ENCODE assay signal across 1 cellular context in genomic region chr13:46953331-46953730, GRCh38.
TF ChIP-seq lines count a peak whose summit lies in the region.

No MANE protein-coding gene starts in this region.

TF ChIP-seq in GM12878, 131 proteins besides CTCF, POLR2A, EP300 and RAD21 (continued from another document):
- TF ChIP-seq E2F8 (IDR thresholded peaks at IDR 0.05; ENCODE audit: low read depth, partially characterized antibody) (no peak), ZBTB40 (IDR thresholded peaks at IDR 0.05; ENCODE audit: borderline replicate concordance) (no peak), JUNB (IDR thresholded peaks at IDR 0.05) (no peak), IRF5 (IDR thresholded peaks at IDR 0.05; ENCODE audit: borderline replicate concordance) (no peak), MEF2A (IDR thresholded peaks at IDR 0.05; ENCODE audit: insufficient read depth, low read depth, low read length) (peak; percentile 74; the same call in 1 of the 2 replicates), HSF1 (IDR thresholded peaks at IDR 0.05; ENCODE audit: low read depth, low read length) (no peak), EGR1 (IDR thresholded peaks at IDR 0.05; ENCODE audit: borderline replicate concordance in 1 of 2, low read depth in 2 of 2, low read length in 2 of 2) (no peak), BMI1 (IDR thresholded peaks at IDR 0.05; ENCODE audit: borderline replicate concordance) (no peak), CEBPB (IDR thresholded peaks at IDR 0.05; ENCODE audit: borderline replicate concordance in 1 of 2, low read depth in 2 of 2, low read length in 2 of 2) (no peak), RELA (IDR thresholded peaks at IDR 0.05; ENCODE audit: borderline replicate concordance, partially characterized antibody) (no peak), LARP7 (IDR thresholded peaks at IDR 0.05) (no peak), ATF2 (IDR thresholded peaks at IDR 0.05; ENCODE audit: low read length) (no peak), NFIC (IDR thresholded peaks at IDR 0.05; ENCODE audit: low read depth, low read length) (peak; percentile 57), POU2F2 (IDR thresholded peaks at IDR 0.05; ENCODE audit: borderline replicate concordance, low read depth, low read length) (no peak)
TF ChIP-seq in GM12878: peak in this region for 3.
